Comparison of ENCODE assay signal across 17 cellular contexts in genomic region chr9:116285320-116285719, GRCh38.
DNase-seq lines count a peak whose midpoint lies in the region; ATAC-seq and TF ChIP-seq lines count a peak whose summit lies in the region.
"Had no signal": no experiment of that assay in that cellular context is flagged by ENCODE, and none has a peak within 500 bp of the region (broad histone marks: within the 10 kb centered on the region; RNA-seq: fewer than 3 reads in every experiment).

No MANE protein-coding gene starts in this region.

- no peaks in the 10 kb centered on the region for H3K9me3 ChIP-seq in PC-3 (ENCODE audit: low read length)
- H3K9me3 ChIP-seq in neural progenitor cell (ENCODE audit: low read depth) = no peaks in the 10 kb centered on the region
- H3K9me3 ChIP-seq: adrenal gland, stomach had no signal

- CTCF ChIA-PET in PC-3 (lab: Charles Lee) = no interaction called here

- H3K27ac Mint-ChIP-seq in neural progenitor cell = no peak overlapping the region
- H3K27ac Mint-ChIP-seq: activated T-helper 17 cell treated with anti-CD3 and anti-CD28 coated beads, Interleukin-2, amount 50 U/mL, for 72 hours; CD4-positive, CD25-positive, alpha-beta regulatory T cell had no signal

- H3K9me2 ChIP-seq in PC-3 (replicated peaks; ENCODE audit: low read length) = no peaks in the 10 kb centered on the region

- H3K36me3 ChIP-seq in PC-3 (ENCODE audit: low read depth, low read length) (no peaks in the 10 kb centered on the region), neural progenitor cell (no peaks in the 10 kb centered on the region)
- H3K36me3 ChIP-seq: adrenal gland, stomach had no signal

- peaks cover 55% of the 10 kb centered on the region for H3K4me1 Mint-ChIP-seq in neural progenitor cell
- H3K4me1 Mint-ChIP-seq: activated T-helper 17 cell treated with anti-CD3 and anti-CD28 coated beads, Interleukin-2, amount 50 U/mL, for 72 hours; CD4-positive, CD25-positive, alpha-beta regulatory T cell had no signal

- H3K79me2 ChIP-seq in PC-3 (ENCODE audit: low read length) (no peaks in the 10 kb centered on the region), neural progenitor cell (ENCODE audit: low read depth) (no peaks in the 10 kb centered on the region)

- no peaks in the 10 kb centered on the region for H3K36me3 Mint-ChIP-seq in neural progenitor cell
- H3K36me3 Mint-ChIP-seq: CD4-positive, CD25-positive, alpha-beta regulatory T cell had no signal

- H3K9me3 Mint-ChIP-seq in neural progenitor cell = no peaks in the 10 kb centered on the region
- H3K9me3 Mint-ChIP-seq: activated T-helper 17 cell treated with anti-CD3 and anti-CD28 coated beads, Interleukin-2, amount 50 U/mL, for 72 hours had no signal

- ATAC-seq in PC-3 (no peak), HG02798 (IDR thresholded peaks at IDR 0.05; ENCODE audit: poor library complexity, unreplicated experiment) (no peak)
- ATAC-seq: activated T-helper 17 cell treated with anti-CD3 and anti-CD28 coated beads, Interleukin-2, amount 50 U/mL, for 72 hours; Panc1 had no signal

- H3K27ac ChIP-seq in PC-3 (ENCODE audit: low read length) (no peak overlapping the region), neural progenitor cell (no peak overlapping the region)
- H3K27ac ChIP-seq: adrenal gland, stomach had no signal

- TF ChIP-seq CTCF in PC-3 (conservative IDR thresholded peaks at IDR 0.05; ENCODE audit: low read depth, low read length) (peak; percentile 29; the same call in 1 of the 2 replicates), fibroblast of the aortic adventitia (IDR thresholded peaks at IDR 0.05; ENCODE audit: insufficient read depth, low read length) (peak; percentile 5), neural progenitor cell (IDR thresholded peaks at IDR 0.05) (peak; percentile 41)

- no peaks in the 10 kb centered on the region for H4K20me1 ChIP-seq in PC-3 (ENCODE audit: low read length)
- H4K20me1 ChIP-seq in neural progenitor cell (ENCODE audit: low read depth) = peaks cover 23% of the 10 kb centered on the region

- peak; percentile 3 for DNase-seq in NCI-H345 (lab: John Stamatoyannopoulos, UW)
- DNase-seq in NCI-H345 treated with DMSO at 0.1 percent for 48 hours (lab: John Stamatoyannopoulos, UW; ENCODE audit: unreplicated experiment) = no peak
- DNase-seq in PC-3 = no peak
- no peak for DNase-seq in fibroblast of the aortic adventitia (ENCODE audit: low read depth)
- peak; percentile 30 for DNase-seq in neural progenitor cell (ENCODE audit: low spot score)
- DNase-seq in midbrain (lab: John Stamatoyannopoulos, UW) = no peak
- DNase-seq in activated CD8-positive, alpha-beta memory T cell treated with anti-CD3 and anti-CD28 coated beads, Interleukin-2, amount 50 U/mL, for 48 hours = no peak
- DNase-seq: adrenal gland; CD4-positive, CD25-positive, alpha-beta regulatory T cell; cerebellar nuclear complex; foreskin melanocyte; NCI-H1436; NCI-H446 treated with DMSO at 0.1 percent for 48 hours; stomach had no signal

- POLR2A ChIA-PET in PC-3 (lab: Charles Lee; ENCODE audit: unreplicated experiment) = no interaction called here

- intact Hi-C loops in PC-3 (cut with micrococcal nuclease) = loop anchor here (5.0 kb wide), 1 partner anchor 693 kb away; no protein-coding TSS in a partner anchor

- H3K27me3 ChIP-seq in PC-3 (ENCODE audit: low read length) = no peaks in the 10 kb centered on the region; the same call in 1 of the 2 replicates
- peaks cover 76% of the 10 kb centered on the region for H3K27me3 ChIP-seq in neural progenitor cell
- H3K27me3 ChIP-seq: adrenal gland, stomach had no signal

- H3K4me3 ChIP-seq in PC-3 (ENCODE audit: low read length) (no peak overlapping the region), fibroblast of the aortic adventitia (ENCODE audit: low read depth, low read length) (no peak overlapping the region), neural progenitor cell (no peak overlapping the region)
- H3K4me3 ChIP-seq: adrenal gland, stomach had no signal

- no TSS peak for BruUV-seq in PC-3 (replicated peaks; lab: Mats Ljungman, UMichigan)

- no peak overlapping the region for H3K9ac ChIP-seq in PC-3 (ENCODE audit: low read length)
- H3K9ac ChIP-seq in neural progenitor cell = no peak overlapping the region

- H3K27me3 Mint-ChIP-seq in neural progenitor cell (ENCODE audit: insufficient read depth, low read depth) = peaks cover 15% of the 10 kb centered on the region

- H2AFZ ChIP-seq in PC-3 (ENCODE audit: low read length) (no peak overlapping the region), neural progenitor cell (replicated peaks) (no peak overlapping the region)

- H3K4me2 ChIP-seq in PC-3 (ENCODE audit: low read length) = no peak overlapping the region
- H3K4me2 ChIP-seq in neural progenitor cell = peak overlapping the region; percentile 59

- H3F3A ChIP-seq in PC-3 (ENCODE audit: low read length, unreplicated experiment) (no peaks in the 10 kb centered on the region), neural progenitor cell (ENCODE audit: low read depth) (peaks cover 50% of the 10 kb centered on the region)

- H3K4me1 ChIP-seq in PC-3 (ENCODE audit: insufficient read depth, low read length) (peaks cover 3% of the 10 kb centered on the region; the same call in 1 of the 2 replicates), neural progenitor cell (peaks cover 50% of the 10 kb centered on the region)
- H3K4me1 ChIP-seq: adrenal gland, stomach had no signal

- H3K4me3 Mint-ChIP-seq in neural progenitor cell = no peak overlapping the region
- H3K4me3 Mint-ChIP-seq: activated T-helper 17 cell treated with anti-CD3 and anti-CD28 coated beads, Interleukin-2, amount 50 U/mL, for 72 hours; CD4-positive, CD25-positive, alpha-beta regulatory T cell had no signal

Comparison
In these comparisons a context has a peak if more than half of its experiments do, and no peak if none do; other contexts are left out.
1. DNase-seq: peak in NCI-H345 (single experiment) and neural progenitor cell (single experiment); none in NCI-H345 treated with DMSO at 0.1 percent for 48 hours (single experiment), PC-3 (single experiment), fibroblast of the aortic adventitia (single experiment), midbrain (single experiment) and activated CD8-positive, alpha-beta memory T cell treated with anti-CD3 and anti-CD28 coated beads, Interleukin-2, amount 50 U/mL, for 48 hours (single experiment).
2. Peak in every context shown above with its lines, with median percentiles within 50 percentile points of each other: CTCF ChIP-seq.